In the genomic region with DNA sequence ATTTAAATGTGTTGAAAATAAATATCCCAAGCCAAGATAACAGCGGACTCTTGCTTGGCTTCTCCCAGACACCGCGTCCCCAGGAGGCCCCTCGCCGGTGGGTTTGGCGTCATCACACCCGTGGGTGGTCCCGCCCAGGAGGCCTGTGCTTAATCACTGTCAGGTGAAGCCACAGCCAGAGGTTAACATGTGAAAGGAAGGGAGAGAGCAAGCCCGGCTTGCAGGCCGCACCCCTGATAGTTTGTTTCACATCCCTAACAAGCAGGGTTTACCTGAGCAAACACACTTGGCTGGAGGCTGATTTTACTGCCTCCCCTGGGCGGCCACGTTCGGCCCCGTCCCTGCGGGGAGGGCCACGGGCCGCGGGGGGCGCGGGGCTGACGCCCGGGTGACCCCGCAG, we compare ENCODE assay signal across 13 cellular contexts. TPM values are rescaled to one million over a fixed set of nuclear protein-coding genes. Genes with fewer than 3 reads are reported as not detected.
"Had no signal": no experiment of that assay in that cellular context is flagged by ENCODE, and none has a peak within 500 bp of the region (broad histone marks: within the 10 kb centered on the region; RNA-seq: fewer than 3 reads in every experiment).

No MANE protein-coding gene starts in this region.

RNA-seq across cellular contexts. Expression of a gene that starts 1.4 kb away (rescaled TPM):
- total RNA-seq: activated CD4-positive, alpha-beta memory T cell treated with anti-CD3 and anti-CD28 coated beads, Interleukin-2, amount 10 ng/mL, durations not matched to agents 7 days and 5 days; activated CD4-positive, alpha-beta T cell treated with anti-CD3 and anti-CD28 coated beads for 36 hours; activated CD4-positive, alpha-beta T cell treated with anti-CD3 and anti-CD28 coated beads, Interleukin-2, amount 10 ng/mL, durations not matched to agents 7 days and 5 days; activated CD8-positive, alpha-beta memory T cell treated with anti-CD3 and anti-CD28 coated beads, Interleukin-2, amount 10 ng/mL, durations not matched to agents 7 days and 5 days; activated CD8-positive, alpha-beta T cell treated with anti-CD3 and anti-CD28 coated beads, Interleukin-2, amount 10 ng/mL, durations not matched to agents 7 days and 5 days; activated naive CD8-positive, alpha-beta T cell treated with anti-CD3 and anti-CD28 coated beads, Interleukin-2, amount 10 ng/mL, durations not matched to agents 7 days and 5 days; activated T-helper 2 cell treated with anti-CD3 and anti-CD28 coated beads, Interferon-gamma antibody, Interleukin-2, Interleukin-4, amounts not matched to agents 10 μg/mL and 5 μg/mL and 100 μg/mL, durations not matched to agents 14 hours and 24 hours and 36 hours; adrenal gland; aorta; astrocyte; body of pancreas; breast epithelium; cardiac septum had no signal
- polyA plus RNA-seq: adrenal gland, aorta had no signal

RNA-seq across cellular contexts. Expression of a gene that starts 13.3 kb away (rescaled TPM):
- total RNA-seq: activated CD4-positive, alpha-beta memory T cell treated with anti-CD3 and anti-CD28 coated beads, Interleukin-2, amount 10 ng/mL, durations not matched to agents 7 days and 5 days; activated CD4-positive, alpha-beta T cell treated with anti-CD3 and anti-CD28 coated beads for 36 hours; activated CD4-positive, alpha-beta T cell treated with anti-CD3 and anti-CD28 coated beads, Interleukin-2, amount 10 ng/mL, durations not matched to agents 7 days and 5 days; activated CD8-positive, alpha-beta memory T cell treated with anti-CD3 and anti-CD28 coated beads, Interleukin-2, amount 10 ng/mL, durations not matched to agents 7 days and 5 days; activated CD8-positive, alpha-beta T cell treated with anti-CD3 and anti-CD28 coated beads, Interleukin-2, amount 10 ng/mL, durations not matched to agents 7 days and 5 days; activated naive CD8-positive, alpha-beta T cell treated with anti-CD3 and anti-CD28 coated beads, Interleukin-2, amount 10 ng/mL, durations not matched to agents 7 days and 5 days; activated T-helper 2 cell treated with anti-CD3 and anti-CD28 coated beads, Interferon-gamma antibody, Interleukin-2, Interleukin-4, amounts not matched to agents 10 μg/mL and 5 μg/mL and 100 μg/mL, durations not matched to agents 14 hours and 24 hours and 36 hours; cardiac septum had no signal
- polyA plus RNA-seq: aorta had no signal
